Comparison of ENCODE assay signal across 26 cellular contexts in the genomic region with DNA sequence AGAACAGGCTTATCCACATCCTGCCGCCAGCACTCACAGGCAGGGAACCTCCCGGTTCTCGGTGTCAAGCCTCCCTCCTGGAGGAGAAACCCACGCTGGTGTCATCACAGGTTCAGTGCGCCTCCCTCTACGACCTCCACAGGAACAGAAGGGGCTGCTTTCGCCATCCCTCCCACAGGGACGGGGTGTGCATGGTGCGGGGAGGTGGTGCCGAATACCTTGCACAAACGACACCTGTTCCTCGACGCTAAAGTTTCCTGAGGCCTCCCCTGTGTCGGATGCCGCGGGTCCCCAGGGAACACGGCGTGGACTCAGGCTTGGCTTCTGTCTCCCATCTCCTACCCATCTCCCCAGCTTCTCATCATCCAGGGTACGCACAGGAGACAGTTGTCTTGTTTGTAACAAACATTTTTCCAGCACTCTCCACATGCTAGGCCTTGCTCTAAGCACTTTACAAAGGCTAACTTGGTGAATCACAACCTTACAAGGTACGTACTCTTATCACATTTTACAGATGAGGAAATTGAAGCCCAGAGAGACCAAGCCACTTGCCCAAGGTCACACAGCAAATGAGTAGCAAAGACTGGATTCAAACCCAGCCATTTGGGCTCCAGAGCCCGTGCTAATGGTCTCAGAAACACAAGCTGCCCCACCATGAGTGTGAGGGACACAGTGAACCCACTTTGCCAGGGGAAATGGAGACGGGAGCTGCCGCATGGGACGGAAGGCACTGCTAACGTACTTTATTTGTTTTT.
"Had no signal": no experiment of that assay in that cellular context is flagged by ENCODE, and none has a peak within 500 bp of the region (broad histone marks: within the 10 kb centered on the region; RNA-seq: fewer than 3 reads in every experiment).

No MANE protein-coding gene starts in this region.

- H3K27ac ChIP-seq: dorsolateral prefrontal cortex, gastrocnemius medialis, hepatocyte, upper lobe of left lung, vagina had no signal

- H2AFZ ChIP-seq: hepatocyte had no signal

- H3K4me2 ChIP-seq: hepatocyte had no signal

- FAIRE-seq: colon, keratinocyte, small intestine had no signal

- DNase-seq: activated CD4-positive, alpha-beta memory T cell treated with anti-CD3 and anti-CD28 coated beads for 36 hours; activated CD4-positive, alpha-beta T cell treated with anti-CD3 and anti-CD28 coated beads, Interleukin-2, amount 10 ng/mL, durations not matched to agents 24 days and 14 days; activated CD4-positive, CD25-positive, alpha-beta regulatory T cell treated with anti-CD3 and anti-CD28 coated beads, Interleukin-2, amount 50 U/mL, for 72 hours; activated CD8-positive, alpha-beta memory T cell treated with anti-CD3 and anti-CD28 coated beads, Interleukin-2, amount 50 U/mL, for 4 hours; activated naive CD8-positive, alpha-beta T cell treated with anti-CD3 and anti-CD28 coated beads, Interleukin-2, amount 50 U/mL, for 24 hours; activated T-cell treated with anti-CD3 and anti-CD28 coated beads, Interleukin-2, amount 50 U/mL, for 24 hours; amygdala; effector memory CD4-positive, alpha-beta T cell; erythroblast; gastrocnemius medialis; glutamatergic neuron; left colon; small intestine; stimulated activated CD4-positive, alpha-beta T cell treated with anti-CD3 and anti-CD28 coated beads, Interleukin-4, amount 100 ng/mL, for 24 hours; stimulated activated naive CD8-positive, alpha-beta T cell treated with anti-CD3 and anti-CD28 coated beads, Interleukin-15, amount 100 ng/mL, for 72 hours; substantia nigra; T-helper 2 cell; upper lobe of left lung had no signal

- H3K79me2 ChIP-seq: hepatocyte had no signal

- ATAC-seq: activated naive CD8-positive, alpha-beta T cell treated with anti-CD3 and anti-CD28 coated beads, Interleukin-2, amount 50 U/mL, for 24 hours; gastrocnemius medialis; left colon; natural killer cell treated with Interleukin-12 subunit alpha and Interleukin-12 subunit beta and Interleukin-15 and Interleukin-18, amount 100 ng/mL, for 72 hours; sciatic nerve; stimulated activated effector memory CD8-positive, alpha-beta T cell treated with anti-CD3 and anti-CD28 coated beads, Interleukin-12 subunit alpha, Interleukin-12 subunit beta, amount 100 ng/mL, for 72 hours; stimulated activated naive CD8-positive, alpha-beta T cell treated with anti-CD3 and anti-CD28 coated beads, Interleukin-15, amount 100 ng/mL, for 72 hours had no signal

- H3K4me1 ChIP-seq: gastrocnemius medialis, vagina had no signal

- H3K27me3 ChIP-seq: upper lobe of left lung, vagina had no signal

- H3K4me3 ChIP-seq: dorsolateral prefrontal cortex, gastrocnemius medialis, hepatocyte, upper lobe of left lung, vagina had no signal

- H3K36me3 ChIP-seq: gastrocnemius medialis, upper lobe of left lung, vagina had no signal

- H3K9me3 ChIP-seq: gastrocnemius medialis, upper lobe of left lung, vagina had no signal
